13 cellular contexts compared by ENCODE assay signal in genomic region chr1:79695133-79695532, GRCh38.
DNase-seq lines count a peak whose midpoint lies in the region; ATAC-seq and TF ChIP-seq lines count a peak whose summit lies in the region.
"Had no signal": no experiment of that assay in that cellular context is flagged by ENCODE, and none has a peak within 500 bp of the region (broad histone marks: within the 10 kb centered on the region; RNA-seq: fewer than 3 reads in every experiment).

No MANE protein-coding gene starts in this region.

- no peak overlapping the region for H3K27ac Mint-ChIP-seq in Caco-2 (ENCODE audit: unreplicated experiment)
- H3K27ac Mint-ChIP-seq in T-helper 2 cell treated with Interferon-gamma antibody and Interleukin-4, amounts not matched to agents 5 μg/mL and 100 μg/mL, for 36 hours = no peak overlapping the region

- DNase-seq in Caco-2 (no peak), right atrium auricular region (ENCODE audit: low spot score) (no peak), NCI-H1092 treated with DMSO at 0.1 percent for 48 hours (lab: John Stamatoyannopoulos, UW) (no peak)
- no peak for DNase-seq in activated CD4-positive, alpha-beta T cell treated with anti-CD3 and anti-CD28 coated beads for 4 hours
- no peak for DNase-seq in T-helper 2 cell treated with Interferon-gamma antibody and Interleukin-4, amounts not matched to agents 5 μg/mL and 100 μg/mL, for 36 hours (ENCODE audit: low spot score)
- DNase-seq: 8988T; activated CD4-positive, alpha-beta T cell treated with anti-CD3 and anti-CD28 coated beads, Interleukin-2, amount 50 U/mL, for 4 hours; GM23248; NCI-H345; SIG-M5 had no signal

- H3K4me3 Mint-ChIP-seq in Caco-2 (ENCODE audit: unreplicated experiment) = peak overlapping the region; percentile 9
- no peak overlapping the region for H3K4me3 Mint-ChIP-seq in T-helper 2 cell treated with Interferon-gamma antibody and Interleukin-4, amounts not matched to agents 5 μg/mL and 100 μg/mL, for 36 hours

- no TSS peak for BruUV-seq in Caco-2 (replicated peaks; lab: Mats Ljungman, UMichigan)

- H3K27me3 ChIP-seq in Caco-2 (replicated peaks; ENCODE audit: control insufficient read depth, insufficient read depth, low read length) (no peaks in the 10 kb centered on the region), right atrium auricular region (no peaks in the 10 kb centered on the region)

- intact Hi-C loops in Caco-2 (cut with micrococcal nuclease; ENCODE audit: unreplicated experiment) = no loop called here

- no peaks in the 10 kb centered on the region for H3K27me3 Mint-ChIP-seq in Caco-2 (ENCODE audit: insufficient read depth, unreplicated experiment)
- no peaks in the 10 kb centered on the region for H3K27me3 Mint-ChIP-seq in T-helper 2 cell treated with Interferon-gamma antibody and Interleukin-4, amounts not matched to agents 5 μg/mL and 100 μg/mL, for 36 hours (ENCODE audit: low read depth)

- no peaks in the 10 kb centered on the region for H3K36me3 ChIP-seq in Caco-2 (ENCODE audit: control insufficient read depth, insufficient read depth, low read length)
- no peaks in the 10 kb centered on the region for H3K36me3 ChIP-seq in right atrium auricular region

- H3K27ac ChIP-seq in right atrium auricular region = no peak overlapping the region
- H3K27ac ChIP-seq: GM23248 had no signal

- no peaks in the 10 kb centered on the region for H3K9me3 ChIP-seq in Caco-2
- no peaks in the 10 kb centered on the region for H3K9me3 ChIP-seq in right atrium auricular region

- H3K4me1 ChIP-seq in Caco-2 (peaks cover 32% of the 10 kb centered on the region), right atrium auricular region (no peaks in the 10 kb centered on the region)

- CTCF ChIA-PET in Caco-2 (lab: Charles Lee) = no interaction called here

- H3K4me3 ChIP-seq in Caco-2 (ENCODE audit: low read depth, low read length) (no peak overlapping the region), right atrium auricular region (no peak overlapping the region)
- H3K4me3 ChIP-seq: GM23248 had no signal

- ATAC-seq in GM19438 (IDR thresholded peaks at IDR 0.05; ENCODE audit: low read depth, unreplicated experiment) (peak; percentile 88), HG02884 (IDR thresholded peaks at IDR 0.05; ENCODE audit: unreplicated experiment) (peak; percentile 80), HG03558 (IDR thresholded peaks at IDR 0.05; ENCODE audit: extremely low read depth, unreplicated experiment) (peak; percentile 83)

- peaks cover 25% of the 10 kb centered on the region for H3K4me1 Mint-ChIP-seq in Caco-2 (ENCODE audit: low read depth, unreplicated experiment)
- no peaks in the 10 kb centered on the region for H3K4me1 Mint-ChIP-seq in T-helper 2 cell treated with Interferon-gamma antibody and Interleukin-4, amounts not matched to agents 5 μg/mL and 100 μg/mL, for 36 hours (ENCODE audit: low read depth)

- POLR2A ChIA-PET in Caco-2 (lab: Charles Lee) = no interaction called here

- no peaks in the 10 kb centered on the region for H3K36me3 Mint-ChIP-seq in Caco-2 (ENCODE audit: insufficient read depth, unreplicated experiment)
- no peaks in the 10 kb centered on the region for H3K36me3 Mint-ChIP-seq in T-helper 2 cell treated with Interferon-gamma antibody and Interleukin-4, amounts not matched to agents 5 μg/mL and 100 μg/mL, for 36 hours (ENCODE audit: low read depth)

- no peak for TF ChIP-seq CTCF in Caco-2 (IDR thresholded peaks at IDR 0.05; ENCODE audit: insufficient read depth in 1 of 2, low read depth in 1 of 2, low read length in 1 of 2, severe bottlenecking in 1 of 2, unreplicated experiment in 1 of 2)
- TF ChIP-seq CTCF in right atrium auricular region (IDR thresholded peaks at IDR 0.05) = no peak

- peaks cover 4% of the 10 kb centered on the region for H3K9me3 Mint-ChIP-seq in Caco-2 (ENCODE audit: unreplicated experiment)
- H3K9me3 Mint-ChIP-seq in T-helper 2 cell treated with Interferon-gamma antibody and Interleukin-4, amounts not matched to agents 5 μg/mL and 100 μg/mL, for 36 hours = peaks cover 43% of the 10 kb centered on the region
